Comparison of ENCODE assay signal across 12 cellular contexts in the genomic region with DNA sequence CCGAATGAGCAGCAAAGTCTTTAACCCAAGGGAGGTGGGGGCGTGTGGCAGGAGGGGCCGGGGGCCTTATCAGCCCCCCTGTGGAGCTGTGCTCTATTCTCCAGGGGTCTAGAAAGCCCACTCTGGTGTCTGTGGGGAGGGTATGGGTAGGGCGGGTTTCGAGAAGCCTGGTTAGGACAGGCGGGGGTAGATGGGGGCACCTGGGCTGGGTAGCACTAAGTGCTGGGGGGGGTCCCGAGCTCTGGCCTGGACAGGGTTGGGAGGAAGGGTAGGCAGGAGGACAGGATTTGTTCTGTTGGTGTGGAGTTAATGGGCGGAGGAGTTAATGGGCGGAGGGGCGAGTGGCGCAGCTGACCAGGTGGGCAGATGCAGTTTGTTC.
DNase-seq lines count a peak whose midpoint lies in the region; ATAC-seq and TF ChIP-seq lines count a peak whose summit lies in the region.
"Had no signal": no experiment of that assay in that cellular context is flagged by ENCODE, and none has a peak within 500 bp of the region (broad histone marks: within the 10 kb centered on the region; RNA-seq: fewer than 3 reads in every experiment).

No MANE protein-coding gene starts in this region.

- peak overlapping the region; percentile 86 for H3K27ac ChIP-seq in VCaP
- H3K27ac ChIP-seq: brain microvascular endothelial cell had no signal

- H3K4me1 Mint-ChIP-seq in T-helper 2 cell treated with Interferon-gamma antibody and Interleukin-4, amounts not matched to agents 5 μg/mL and 100 μg/mL, for 36 hours (ENCODE audit: low read depth): peaks cover 13% of the 10 kb centered on the region
- H3K4me1 Mint-ChIP-seq in stimulated activated memory B cell treated with anti-CD40 and anti-IgM and Interleukin-4, amounts not matched to agents 10 μg/mL and 1 μg/mL and 100 μg/mL, for 72 hours: peaks cover 38% of the 10 kb centered on the region

- H3K36me3 Mint-ChIP-seq in T-helper 2 cell treated with Interferon-gamma antibody and Interleukin-4, amounts not matched to agents 5 μg/mL and 100 μg/mL, for 36 hours (ENCODE audit: low read depth): peaks cover 2% of the 10 kb centered on the region
- no peaks in the 10 kb centered on the region for H3K36me3 Mint-ChIP-seq in stimulated activated memory B cell treated with anti-CD40 and anti-IgM and Interleukin-4, amounts not matched to agents 10 μg/mL and 1 μg/mL and 100 μg/mL, for 72 hours

- peaks cover 4% of the 10 kb centered on the region for H3K27me3 Mint-ChIP-seq in T-helper 2 cell treated with Interferon-gamma antibody and Interleukin-4, amounts not matched to agents 5 μg/mL and 100 μg/mL, for 36 hours (ENCODE audit: low read depth)
- no peaks in the 10 kb centered on the region for H3K27me3 Mint-ChIP-seq in stimulated activated memory B cell treated with anti-CD40 and anti-IgM and Interleukin-4, amounts not matched to agents 10 μg/mL and 1 μg/mL and 100 μg/mL, for 72 hours

- no peak overlapping the region for H3K27ac Mint-ChIP-seq in T-helper 2 cell treated with Interferon-gamma antibody and Interleukin-4, amounts not matched to agents 5 μg/mL and 100 μg/mL, for 36 hours
- no peak overlapping the region for H3K27ac Mint-ChIP-seq in stimulated activated memory B cell treated with anti-CD40 and anti-IgM and Interleukin-4, amounts not matched to agents 10 μg/mL and 1 μg/mL and 100 μg/mL, for 72 hours

- no peak for ATAC-seq in stimulated activated memory B cell treated with anti-CD40 and anti-IgM and Interleukin-4, amounts not matched to agents 10 μg/mL and 1 μg/mL and 100 μg/mL, for 72 hours
- no peak for ATAC-seq in GM21381 (IDR thresholded peaks at IDR 0.05; ENCODE audit: unreplicated experiment)

- H3K4me3 Mint-ChIP-seq in T-helper 2 cell treated with Interferon-gamma antibody and Interleukin-4, amounts not matched to agents 5 μg/mL and 100 μg/mL, for 36 hours: peak overlapping the region; percentile 88
- H3K4me3 Mint-ChIP-seq in stimulated activated memory B cell treated with anti-CD40 and anti-IgM and Interleukin-4, amounts not matched to agents 10 μg/mL and 1 μg/mL and 100 μg/mL, for 72 hours: peak overlapping the region; percentile 93

- H3K4me3 ChIP-seq in fibroblast of pulmonary artery (replicated peaks; ENCODE audit: low read depth, low read length): peak overlapping the region; percentile 71

- DNase-seq in T-helper 2 cell treated with Interferon-gamma antibody and Interleukin-4, amounts not matched to agents 5 μg/mL and 100 μg/mL, for 36 hours (ENCODE audit: low spot score): no peak
- DNase-seq in T-helper 2 cell (no peak), fibroblast of pulmonary artery (ENCODE audit: low read depth) (no peak), EL (no peak), kidney glomerular epithelial cell (lab: John Stamatoyannopoulos, UW) (no peak)
- DNase-seq: activated CD4-positive, CD25-positive, alpha-beta regulatory T cell treated with anti-CD3 and anti-CD28 coated beads, Interleukin-2, amount 50 U/mL, for 72 hours; brain microvascular endothelial cell; foreskin melanocyte; NCI-H187 had no signal

- TF ChIP-seq CTCF in VCaP (conservative IDR thresholded peaks at IDR 0.05): no peak
- no peak for TF ChIP-seq CTCF in fibroblast of pulmonary artery (IDR thresholded peaks at IDR 0.05; ENCODE audit: low read length, missing control alignments)

- no peaks in the 10 kb centered on the region for H3K9me3 Mint-ChIP-seq in T-helper 2 cell treated with Interferon-gamma antibody and Interleukin-4, amounts not matched to agents 5 μg/mL and 100 μg/mL, for 36 hours
- H3K9me3 Mint-ChIP-seq in stimulated activated memory B cell treated with anti-CD40 and anti-IgM and Interleukin-4, amounts not matched to agents 10 μg/mL and 1 μg/mL and 100 μg/mL, for 72 hours: no peaks in the 10 kb centered on the region
